In genomic region chr12:43599066-43599465, GRCh38 we compare ENCODE assay signal across 28 cellular contexts. TPM values are rescaled to one million over a fixed set of nuclear protein-coding genes. Genes with fewer than 3 reads are reported as not detected.
"Had no signal": no experiment of that assay in that cellular context is flagged by ENCODE, and none has a peak within 500 bp of the region (broad histone marks: within the 10 kb centered on the region; RNA-seq: fewer than 3 reads in every experiment).

No MANE protein-coding gene starts in this region.

- H3K27me3 Mint-ChIP-seq: stimulated activated memory B cell treated with anti-CD40 and anti-IgM and Interleukin-4, amounts not matched to agents 10 μg/mL and 1 μg/mL and 100 μg/mL, for 72 hours; stimulated activated naive B cell treated with anti-CD40 and anti-IgM and Interleukin-4, amounts not matched to agents 10 μg/mL and 1 μg/mL and 100 μg/mL, for 72 hours; stimulated activated naive CD8-positive, alpha-beta T cell treated with anti-CD3 and anti-CD28 coated beads, Interleukin-15, amount 100 ng/mL, for 72 hours; stimulated activated naive CD8-positive, alpha-beta T cell treated with anti-CD3 and anti-CD28 coated beads, Interleukin-15, Interleukin-2, amounts not matched to agents 100 ng/mL and 50 ng/mL, for 24 hours; type B pancreatic cell had no signal

- H3K4me1 Mint-ChIP-seq: stimulated activated effector memory CD8-positive, alpha-beta T cell treated with anti-CD3 and anti-CD28 coated beads, Interleukin-12 subunit alpha, Interleukin-12 subunit beta, amount 100 ng/mL, for 72 hours; stimulated activated memory B cell treated with anti-CD40 and anti-IgM and Interleukin-4, amounts not matched to agents 10 μg/mL and 1 μg/mL and 100 μg/mL, for 72 hours; stimulated activated naive B cell treated with anti-CD40 and anti-IgM and Interleukin-4, amounts not matched to agents 10 μg/mL and 1 μg/mL and 100 μg/mL, for 72 hours; stimulated activated naive CD8-positive, alpha-beta T cell treated with anti-CD3 and anti-CD28 coated beads, Interleukin-15, amount 100 ng/mL, for 72 hours had no signal

- H3K36me3 ChIP-seq: stomach, suprapubic skin, thoracic aorta, thyroid gland, tibial artery, tibial nerve, transverse colon, upper lobe of left lung, upper lobe of right lung, uterus, vagina had no signal

- H3K36me3 Mint-ChIP-seq: stimulated activated effector memory CD8-positive, alpha-beta T cell treated with anti-CD3 and anti-CD28 coated beads, Interleukin-12 subunit alpha, Interleukin-12 subunit beta, amount 100 ng/mL, for 72 hours; stimulated activated memory B cell treated with anti-CD40 and anti-IgM and Interleukin-4, amounts not matched to agents 10 μg/mL and 1 μg/mL and 100 μg/mL, for 72 hours; stimulated activated naive B cell treated with anti-CD40 and anti-IgM and Interleukin-4, amounts not matched to agents 10 μg/mL and 1 μg/mL and 100 μg/mL, for 72 hours; type B pancreatic cell had no signal

- DNase-seq: stimulated activated CD4-positive, alpha-beta T cell treated with anti-CD3 and anti-CD28 coated beads, Interleukin-2, amount 100 ng/mL, for 48 hours; stimulated activated CD4-positive, alpha-beta T cell treated with anti-CD3 and anti-CD28 coated beads, Interleukin-4, amount 100 ng/mL, for 1 hour; stimulated activated CD4-positive, alpha-beta T cell treated with anti-CD3 and anti-CD28 coated beads, Interleukin-4, amount 100 ng/mL, for 24 hours; stimulated activated CD4-positive, alpha-beta T cell treated with anti-CD3 and anti-CD28 coated beads, Interleukin-4, amount 100 ng/mL, for 4 hours; stimulated activated CD8-positive, alpha-beta memory T cell treated with anti-CD3 and anti-CD28 coated beads, Interleukin-4, amount 100 ng/mL, for 48 hours; stimulated activated naive B cell treated with anti-CD40 and anti-IgM and Interleukin-4, amounts not matched to agents 10 μg/mL and 1 μg/mL and 100 μg/mL, for 72 hours; stimulated activated naive CD4-positive, alpha-beta T cell; stimulated activated naive CD4-positive, alpha-beta T cell treated with Interleukin-2 at 50 U/mL for 16 hours; stimulated activated naive CD8-positive, alpha-beta T cell treated with anti-CD3 and anti-CD28 coated beads, Interleukin-15, amount 100 ng/mL, for 72 hours; stimulated activated naive CD8-positive, alpha-beta T cell treated with anti-CD3 and anti-CD28 coated beads, Interleukin-15, Interleukin-2, amounts not matched to agents 100 U/mL and 50 U/mL, for 24 hours; stomach; substantia nigra; testis; thyroid gland; tibial artery; transverse colon; upper lobe of left lung; upper lobe of right lung; uterus had no signal

- H3K4me3 ChIP-seq: stomach, suprapubic skin, testis, thoracic aorta, thyroid gland, tibial artery, tibial nerve, transverse colon, upper lobe of left lung, upper lobe of right lung, uterus, vagina had no signal

- H3K27ac Mint-ChIP-seq: stimulated activated effector memory CD8-positive, alpha-beta T cell treated with anti-CD3 and anti-CD28 coated beads, Interleukin-12 subunit alpha, Interleukin-12 subunit beta, amount 100 ng/mL, for 72 hours; stimulated activated memory B cell treated with anti-CD40 and anti-IgM and Interleukin-4, amounts not matched to agents 10 μg/mL and 1 μg/mL and 100 μg/mL, for 72 hours; stimulated activated naive B cell treated with anti-CD40 and anti-IgM and Interleukin-4, amounts not matched to agents 10 μg/mL and 1 μg/mL and 100 μg/mL, for 72 hours; stimulated activated naive CD8-positive, alpha-beta T cell treated with anti-CD3 and anti-CD28 coated beads, Interleukin-15, amount 100 ng/mL, for 72 hours; stimulated activated naive CD8-positive, alpha-beta T cell treated with anti-CD3 and anti-CD28 coated beads, Interleukin-15, Interleukin-2, amounts not matched to agents 100 ng/mL and 50 ng/mL, for 24 hours; type B pancreatic cell had no signal

- H3K9me3 ChIP-seq: stomach, suprapubic skin, testis, thoracic aorta, thyroid gland, tibial artery, tibial nerve, transverse colon, upper lobe of left lung, upper lobe of right lung, uterus, vagina had no signal

- H3K27me3 ChIP-seq: stomach, suprapubic skin, testis, thyroid gland, tibial artery, tibial nerve, transverse colon, upper lobe of left lung, upper lobe of right lung, uterus, vagina had no signal

- H3K4me3 Mint-ChIP-seq: stimulated activated effector memory CD8-positive, alpha-beta T cell treated with anti-CD3 and anti-CD28 coated beads, Interleukin-12 subunit alpha, Interleukin-12 subunit beta, amount 100 ng/mL, for 72 hours; stimulated activated memory B cell treated with anti-CD40 and anti-IgM and Interleukin-4, amounts not matched to agents 10 μg/mL and 1 μg/mL and 100 μg/mL, for 72 hours; stimulated activated naive B cell treated with anti-CD40 and anti-IgM and Interleukin-4, amounts not matched to agents 10 μg/mL and 1 μg/mL and 100 μg/mL, for 72 hours; stimulated activated naive CD8-positive, alpha-beta T cell treated with anti-CD3 and anti-CD28 coated beads, Interleukin-15, amount 100 ng/mL, for 72 hours; stimulated activated naive CD8-positive, alpha-beta T cell treated with anti-CD3 and anti-CD28 coated beads, Interleukin-15, Interleukin-2, amounts not matched to agents 100 ng/mL and 50 ng/mL, for 24 hours; type B pancreatic cell had no signal

- H3K4me1 ChIP-seq: stomach, suprapubic skin, testis, thyroid gland, tibial artery, tibial nerve, transverse colon, upper lobe of left lung, upper lobe of right lung, uterus, vagina had no signal

- H3K27ac ChIP-seq: stomach, suprapubic skin, testis, thoracic aorta, thyroid gland, tibial artery, tibial nerve, transverse colon, upper lobe of left lung, upper lobe of right lung, uterus, vagina had no signal

- H3K9me3 Mint-ChIP-seq: stimulated activated effector memory CD8-positive, alpha-beta T cell treated with anti-CD3 and anti-CD28 coated beads, Interleukin-12 subunit alpha, Interleukin-12 subunit beta, amount 100 ng/mL, for 72 hours; stimulated activated memory B cell treated with anti-CD40 and anti-IgM and Interleukin-4, amounts not matched to agents 10 μg/mL and 1 μg/mL and 100 μg/mL, for 72 hours; stimulated activated naive B cell treated with anti-CD40 and anti-IgM and Interleukin-4, amounts not matched to agents 10 μg/mL and 1 μg/mL and 100 μg/mL, for 72 hours; stimulated activated naive CD8-positive, alpha-beta T cell treated with anti-CD3 and anti-CD28 coated beads, Interleukin-15, amount 100 ng/mL, for 72 hours; stimulated activated naive CD8-positive, alpha-beta T cell treated with anti-CD3 and anti-CD28 coated beads, Interleukin-15, Interleukin-2, amounts not matched to agents 100 ng/mL and 50 ng/mL, for 24 hours; type B pancreatic cell had no signal

RNA-seq across cellular contexts. Expression of gene ADAMTS20, which starts 47.1 kb away (rescaled TPM):
- polyA plus RNA-seq: stomach, urinary bladder had no signal
